1 cellular context compared by ENCODE assay signal in genomic region chr6:66489269-66489987, GRCh38.
TF ChIP-seq lines count a peak whose summit lies in the region.

No MANE protein-coding gene starts in this region.

TF ChIP-seq in HepG2, 621 proteins besides CTCF, POLR2A, EP300 and RAD21 (continued from another document and continues in another):
- no peak for TF ChIP-seq THRA (CRISPR knock-in tag; IDR thresholded peaks at IDR 0.05; ENCODE audit: borderline replicate concordance)
- TF ChIP-seq PAXIP1 (CRISPR knock-in tag; conservative IDR thresholded peaks at IDR 0.05), result peak; percentile 85
- no peak for TF ChIP-seq ZNF678 (CRISPR knock-in tag; IDR thresholded peaks at IDR 0.05)
- 0 out of 2 replicates have a peak, but pooled peaks have one; percentile 25 for TF ChIP-seq RXRB (CRISPR knock-in tag; IDR thresholded peaks at IDR 0.05; ENCODE audit: borderline replicate concordance)
- TF ChIP-seq BHLHE40 (IDR thresholded peaks at IDR 0.05; ENCODE audit: low read length), result no peak
- TF ChIP-seq ATF6 (CRISPR knock-in tag; conservative IDR thresholded peaks at IDR 0.05), result no peak
- no peak for TF ChIP-seq SIN3A (IDR thresholded peaks at IDR 0.05; ENCODE audit: borderline replicate concordance, low read depth, low read length)
- no peak for TF ChIP-seq NCOR1 (IDR thresholded peaks at IDR 0.05; ENCODE audit: borderline replicate concordance, low read length)
- TF ChIP-seq ONECUT2 (CRISPR knock-in tag; IDR thresholded peaks at IDR 0.05), result no peak
- TF ChIP-seq PHF21A (CRISPR knock-in tag; IDR thresholded peaks at IDR 0.05), result peak; percentile 81
- no peak for TF ChIP-seq NFYC (CRISPR knock-in tag; IDR thresholded peaks at IDR 0.05)
- TF ChIP-seq ERF (CRISPR knock-in tag; IDR thresholded peaks at IDR 0.05), result 0 out of 2 replicates have a peak, but pooled peaks have one; percentile 31
- TF ChIP-seq FOXP4 (CRISPR knock-in tag; IDR thresholded peaks at IDR 0.05), result peak; percentile 23; the same call in 1 of the 2 replicates
- TF ChIP-seq ZBED4 (CRISPR knock-in tag; IDR thresholded peaks at IDR 0.05; ENCODE audit: borderline replicate concordance), result no peak
- TF ChIP-seq TAF15 (IDR thresholded peaks at IDR 0.05; ENCODE audit: low read depth, low read length, poor library complexity, severe bottlenecking), result no peak
- TF ChIP-seq ZBTB14 (CRISPR knock-in tag; IDR thresholded peaks at IDR 0.05), result no peak
- no peak for TF ChIP-seq ZNF781 (CRISPR knock-in tag; IDR thresholded peaks at IDR 0.05; ENCODE audit: borderline replicate concordance, not compliant biosample characterization)
- no peak for TF ChIP-seq ZNF747 (CRISPR knock-in tag; IDR thresholded peaks at IDR 0.05; ENCODE audit: borderline replicate concordance)
- TF ChIP-seq FOSL1 (CRISPR knock-in tag; IDR thresholded peaks at IDR 0.05; ENCODE audit: borderline replicate concordance), result peak; percentile 19; the same call in 1 of the 2 replicates
- TF ChIP-seq PHF5A (CRISPR knock-in tag; IDR thresholded peaks at IDR 0.05; ENCODE audit: low read depth, unreplicated experiment), result no peak
- TF ChIP-seq ZMAT3 (CRISPR knock-in tag; conservative IDR thresholded peaks at IDR 0.05), result no peak
- 0 out of 2 replicates have a peak, but pooled peaks have one; percentile 30 for TF ChIP-seq ZNF800 (CRISPR knock-in tag; IDR thresholded peaks at IDR 0.05)
- TF ChIP-seq KDM3A (CRISPR knock-in tag; IDR thresholded peaks at IDR 0.05; ENCODE audit: low read depth), result no peak
- no peak for TF ChIP-seq SMARCC2 (IDR thresholded peaks at IDR 0.05)
- no peak for TF ChIP-seq ZBTB1 (CRISPR knock-in tag; IDR thresholded peaks at IDR 0.05; ENCODE audit: borderline replicate concordance)
- 0 out of 2 replicates have a peak, but pooled peaks have one; percentile 19 for TF ChIP-seq CREM (IDR thresholded peaks at IDR 0.05)
- no peak for TF ChIP-seq CREM (CRISPR knock-in tag; IDR thresholded peaks at IDR 0.05)
- TF ChIP-seq NCOA5 (CRISPR knock-in tag; IDR thresholded peaks at IDR 0.05), result no peak
- no peak for TF ChIP-seq MXD4 (CRISPR knock-in tag; IDR thresholded peaks at IDR 0.05)
- TF ChIP-seq ZNF7 (CRISPR knock-in tag; IDR thresholded peaks at IDR 0.05), result no peak
- no peak for TF ChIP-seq POLR2G (IDR thresholded peaks at IDR 0.05; ENCODE audit: low read depth, low read length)
- TF ChIP-seq U2AF2 (IDR thresholded peaks at IDR 0.05; ENCODE audit: low read depth, low read length), result no peak
- no peak for TF ChIP-seq ZNF550 (CRISPR knock-in tag; IDR thresholded peaks at IDR 0.05; ENCODE audit: borderline replicate concordance)
- TF ChIP-seq SIN3B (IDR thresholded peaks at IDR 0.05; ENCODE audit: low read length), result no peak
- no peak for TF ChIP-seq ZNF460 (CRISPR knock-in tag; IDR thresholded peaks at IDR 0.05; ENCODE audit: borderline replicate concordance)
- no peak for TF ChIP-seq BCLAF1 (IDR thresholded peaks at IDR 0.05)
- TF ChIP-seq TBX3 (IDR thresholded peaks at IDR 0.05; ENCODE audit: borderline replicate concordance), result no peak
- no peak for TF ChIP-seq HNRNPL (IDR thresholded peaks at IDR 0.05; ENCODE audit: low read depth, low read length)
- no peak for TF ChIP-seq GTF2F1 (IDR thresholded peaks at IDR 0.05; ENCODE audit: low read length)
- no peak for TF ChIP-seq TFDP1 (CRISPR knock-in tag; IDR thresholded peaks at IDR 0.05; ENCODE audit: borderline replicate concordance)
- 0 out of 2 replicates have a peak, but pooled peaks have one; percentile 45 for TF ChIP-seq FOXK1 (CRISPR knock-in tag; IDR thresholded peaks at IDR 0.05; ENCODE audit: borderline replicate concordance, low read depth)
- no peak for TF ChIP-seq ZFP90 (CRISPR knock-in tag; IDR thresholded peaks at IDR 0.05; ENCODE audit: borderline replicate concordance)
- TF ChIP-seq MIER3 (CRISPR knock-in tag; IDR thresholded peaks at IDR 0.05; ENCODE audit: borderline replicate concordance), result peak; percentile 30; the same call in 1 of the 2 replicates
